In genomic region chr6:35731736-35732532, GRCh38 we compare ENCODE assay signal across 8 cellular contexts.
DNase-seq lines count a peak whose midpoint lies in the region; ATAC-seq and TF ChIP-seq lines count a peak whose summit lies in the region.

No MANE protein-coding gene starts in this region.

- peak; percentile 55 for TF ChIP-seq POLR2A in GM18951 (IDR thresholded peaks at IDR 0.05; ENCODE audit: extremely low read depth, insufficient read depth, insufficient read length)

- in situ Hi-C loops in GM18951 (cut with MboI; ENCODE audit: low sequenced_read_pairs, unreplicated experiment), result loop anchor here (25.0 kb wide), 1 partner anchor 420 kb away; no protein-coding TSS in a partner anchor

- DNase-seq in Ammon's horn (ENCODE audit: low spot score) (peak; percentile 91), NCI-H774 (lab: John Stamatoyannopoulos, UW) (peak; percentile 53), medulla oblongata (ENCODE audit: extremely low spot score) (peak; percentile 79)
- DNase-seq in activated CD8-positive, alpha-beta memory T cell treated with anti-CD3 and anti-CD28 coated beads for 1 hour (ENCODE audit: extremely low read depth in 1 of 2, low read depth in 1 of 2), result peak; percentile 77 to 90
- DNase-seq in effector CD4-positive, alpha-beta T cell, result peak; percentile 87
- DNase-seq in stimulated activated CD4-positive, alpha-beta T cell treated with anti-CD3 and anti-CD28 coated beads, TNF-alpha, amount 100 ng/mL, for 4 hours (ENCODE audit: low read depth in 3 of 3), result peak; percentile 88 to 94 (median 88)

- ATAC-seq in HG03175 (IDR thresholded peaks at IDR 0.05; ENCODE audit: unreplicated experiment), result peak; percentile 50

Comparison
In these comparisons a context has a peak if more than half of its experiments do, and no peak if none do; other contexts are left out.
1. Peak in every context shown above with its lines: DNase-seq and ATAC-seq.